ENCODE assay signal across 9 cellular contexts in the genomic region with DNA sequence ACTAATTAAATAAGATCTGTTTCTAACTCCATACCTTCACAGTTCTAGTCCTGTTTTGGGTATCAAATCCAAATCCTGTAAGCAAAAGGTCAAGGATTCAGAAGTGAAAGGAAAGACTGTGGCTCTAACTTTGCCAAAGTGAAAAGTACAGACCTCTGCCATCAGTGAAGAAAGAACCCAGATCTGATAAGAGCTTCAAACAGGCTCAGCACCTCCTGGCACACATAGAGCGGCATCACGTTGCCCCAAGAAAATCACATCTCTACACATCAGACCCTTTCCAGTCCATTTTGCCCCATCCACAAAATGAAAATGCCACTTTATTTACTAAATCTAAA. TPM values are rescaled to one million over a fixed set of nuclear protein-coding genes. Genes with fewer than 3 reads are reported as not detected.
DNase-seq lines count a peak whose midpoint lies in the region; ATAC-seq, FAIRE-seq and TF ChIP-seq lines count a peak whose summit lies in the region.
"Had no signal": no experiment of that assay in that cellular context is flagged by ENCODE, and none has a peak within 500 bp of the region (broad histone marks: within the 10 kb centered on the region; RNA-seq: fewer than 3 reads in every experiment).

No MANE protein-coding gene starts in this region.

- no peak overlapping the region for H3K4me3 ChIP-seq in small intestine (ENCODE audit: low read depth in 1 of 2, low read length in 2 of 2)

- H3K27me3 ChIP-seq in small intestine (ENCODE audit: control insufficient read depth in 2 of 2, insufficient read depth in 2 of 2, low read length in 2 of 2), result no peaks in the 10 kb centered on the region

- peaks cover 6% of the 10 kb centered on the region for H3K36me3 Mint-ChIP-seq in activated B cell treated with CpG ODN at 0.5 μM for 24 hours (ENCODE audit: low read depth)

- H3K27ac Mint-ChIP-seq in activated B cell treated with CpG ODN at 0.5 μM for 24 hours, result peak overlapping the region; percentile 75

- H3K9me3 Mint-ChIP-seq in activated B cell treated with CpG ODN at 0.5 μM for 24 hours, result no peaks in the 10 kb centered on the region

- CTCF ChIA-PET in activated B cell treated with CpG ODN at 0.5 μM for 24 hours (lab: Charles Lee), result interaction anchor here (0.9 to 9.8 kb wide), 20 partner anchors 9 to 101 kb away, joined by 3 to 272 read pairs (median 7); a partner anchor contains a TSS

- H3K27me3 Mint-ChIP-seq in activated B cell treated with CpG ODN at 0.5 μM for 24 hours, result no peaks in the 10 kb centered on the region

- peaks cover 35% of the 10 kb centered on the region for H3K4me1 Mint-ChIP-seq in activated B cell treated with CpG ODN at 0.5 μM for 24 hours

- no peak for FAIRE-seq in small intestine (lab: Jason Lieb, UNC)
- FAIRE-seq: islet of Langerhans had no signal

- H3K27ac ChIP-seq in small intestine (ENCODE audit: low read depth in 1 of 2, low read length in 1 of 2), result peak overlapping the region; percentile 37 to 83

- ATAC-seq in HG03342 (IDR thresholded peaks at IDR 0.05; ENCODE audit: unreplicated experiment), result peak; percentile 8
- ATAC-seq in activated B cell treated with CpG ODN at 0.5 μM for 24 hours (ENCODE audit: low read depth), result no peak
- ATAC-seq in left ventricle myocardium superior, result peak; percentile 9
- no peak for ATAC-seq in GM19023 (IDR thresholded peaks at IDR 0.05; ENCODE audit: unreplicated experiment)

- H3K36me3 ChIP-seq in small intestine (ENCODE audit: control insufficient read depth in 2 of 2, insufficient read depth in 2 of 2, low read length in 2 of 2), result peaks cover 0 to 5% of the 10 kb centered on the region in 2 donors

- intact Hi-C loops in activated B cell treated with CpG ODN at 0.5 μM for 24 hours (cut with micrococcal nuclease), result loop anchor here (1.0 kb wide), 2 partner anchors 23 to 72 kb away; a partner anchor contains a TSS
- intact Hi-C loops in left ventricle myocardium superior (cut with micrococcal nuclease), result loop anchor here (2.0 kb wide), 1 partner anchor 72 kb away; no protein-coding TSS in a partner anchor

- H3K4me1 ChIP-seq in small intestine (ENCODE audit: control insufficient read depth in 2 of 2, insufficient read depth in 1 of 2, low read depth in 1 of 2, low read length in 1 of 2), result peaks cover 0 to 3% of the 10 kb centered on the region in 2 donors

- TF ChIP-seq CTCF in activated B cell treated with CpG ODN at 0.5 μM for 24 hours (IDR thresholded peaks at IDR 0.05), result no peak

- WGBS in small intestine, 3 donors, result 17 to 39% (median 35%) methylated on average over 2 of the region's 2 CpGs

- H3K4me3 Mint-ChIP-seq in activated B cell treated with CpG ODN at 0.5 μM for 24 hours, result no peak overlapping the region

- POLR2A ChIA-PET in activated B cell treated with CpG ODN at 0.5 μM for 24 hours (lab: Charles Lee), result interaction anchor here (0.6 to 4.2 kb wide), 11 partner anchors 13 to 327 kb away, joined by 3 to 29 read pairs (median 6); a partner anchor contains a TSS

- H3K9me3 ChIP-seq in small intestine (ENCODE audit: control insufficient read depth, low read depth), result no peaks in the 10 kb centered on the region

- DNase-seq in activated B cell treated with CpG ODN at 0.5 μM for 24 hours, result no peak
- no peak for DNase-seq in left ventricle myocardium superior
- no peak for DNase-seq in small intestine
- no peak for DNase-seq in A172 (ENCODE audit: low spot score)
- no peak for DNase-seq in AG08396 (ENCODE audit: low spot score)
- no peak for DNase-seq in H4 (ENCODE audit: low spot score)

RNA-seq across cellular contexts. Expression of a gene that starts 23.2 kb away (rescaled TPM):
- total RNA-seq in activated B cell treated with CpG ODN at 0.5 μM for 24 hours, result 58.6 and 63.2 TPM in 2 replicates
- total RNA-seq in left ventricle myocardium superior, result 93.3 TPM
- 10 to 100 TPM; 16.1 to 22.7 (median 16.8) TPM for polyA plus RNA-seq in small intestine
- total RNA-seq in A172 (2014; rRNA removed; shearing (Covaris generic)), result 52.0 and 58.5 TPM in 2 replicates
- total RNA-seq in H4 (2014; rRNA removed; shearing (Covaris generic)), result 16.9 and 22.4 TPM in 2 replicates

Comparison
In these comparisons a context has a peak if more than half of its experiments do, and no peak if none do; other contexts are left out.
1. ATAC-seq: peak in HG03342 (single experiment) and left ventricle myocardium superior (single experiment); none in activated B cell treated with CpG ODN at 0.5 μM for 24 hours (single experiment) and GM19023 (single experiment).